Comparison of ENCODE assay signal across 9 cellular contexts in the genomic region with DNA sequence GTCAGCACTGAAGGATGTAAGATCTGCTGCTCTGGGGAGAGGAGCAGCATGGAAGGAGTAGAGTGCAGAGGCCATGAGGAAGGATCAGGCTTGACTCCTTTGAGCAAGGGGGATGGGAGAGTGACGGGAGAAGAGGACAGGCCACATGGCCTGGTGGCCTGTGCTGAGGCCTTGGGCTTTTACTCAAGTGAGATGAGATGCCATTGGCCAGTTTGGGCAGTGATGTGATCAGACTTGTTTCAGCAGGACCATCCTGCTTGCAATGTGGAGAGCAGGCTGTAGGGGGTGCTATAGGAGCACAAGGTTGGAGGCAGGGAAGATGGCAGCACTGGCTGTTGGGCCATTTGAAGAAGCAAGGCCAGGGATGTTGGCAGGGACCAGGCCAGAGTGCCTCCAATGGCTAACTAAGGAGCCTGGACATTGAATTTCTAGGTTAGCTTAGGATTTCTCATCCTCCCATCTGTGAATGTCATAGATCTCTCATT. TPM values are rescaled to one million over a fixed set of nuclear protein-coding genes. Genes with fewer than 3 reads are reported as not detected.
A peak's percentile ranks its signal among the peaks of the same experiment; 100 is the strongest.
DNase-seq lines count a peak whose midpoint lies in the region; ATAC-seq and TF ChIP-seq lines count a peak whose summit lies in the region.
"Had no signal": no experiment of that assay in that cellular context is flagged by ENCODE, and none has a peak within 500 bp of the region (broad histone marks: within the 10 kb centered on the region; RNA-seq: fewer than 3 reads in every experiment).

No MANE protein-coding gene starts in this region.

- H3K4me1 ChIP-seq in breast epithelium (no peaks in the 10 kb centered on the region), PC-9 (replicated peaks; ENCODE audit: insufficient read depth) (no peaks in the 10 kb centered on the region), spleen (no peaks in the 10 kb centered on the region)

- no peak overlapping the region for H3K4me3 Mint-ChIP-seq in MCF 10A (ENCODE audit: unreplicated experiment)
- H3K4me3 Mint-ChIP-seq in activated naive CD8-positive, alpha-beta T cell = no peak overlapping the region
- H3K4me3 Mint-ChIP-seq: central memory CD8-positive, alpha-beta T cell had no signal

- H3K79me2 ChIP-seq in PC-9 (ENCODE audit: low read depth) = no peaks in the 10 kb centered on the region

- H3K9me3 Mint-ChIP-seq in MCF 10A (ENCODE audit: unreplicated experiment) = peaks cover 5% of the 10 kb centered on the region
- peaks cover 4% of the 10 kb centered on the region for H3K9me3 Mint-ChIP-seq in activated naive CD8-positive, alpha-beta T cell (ENCODE audit: low read depth)
- H3K9me3 Mint-ChIP-seq: central memory CD8-positive, alpha-beta T cell had no signal

- H3K4me3 ChIP-seq in breast epithelium (no peak overlapping the region), PC-9 (no peak overlapping the region), spleen (no peak overlapping the region)

- H3K4me2 ChIP-seq in PC-9 = no peak overlapping the region

- H3K36me3 ChIP-seq in breast epithelium (no peaks in the 10 kb centered on the region), PC-9 (ENCODE audit: low read depth) (no peaks in the 10 kb centered on the region), spleen (peaks cover 0 to 40% (median 24%) of the 10 kb centered on the region in 6 donors)

- ATAC-seq in GM21390 (IDR thresholded peaks at IDR 0.05; ENCODE audit: unreplicated experiment) = no peak

- TF ChIP-seq POLR2A in breast epithelium (IDR thresholded peaks at IDR 0.05) (no peak), spleen (IDR thresholded peaks at IDR 0.05) (no peak)

- peak; percentile 32 for DNase-seq in MCF 10A (ENCODE audit: unreplicated experiment)
- DNase-seq in breast epithelium (ENCODE audit: low spot score in 2 of 2) = no peak
- DNase-seq in PC-9 = peak in 1 of 2 experiments; percentile 36
- DNase-seq in left kidney (ENCODE audit: low read depth, low spot score) = peak; percentile 49
- no peak for DNase-seq in NCI-H2107 treated with DMSO at 0.1 percent for 48 hours (lab: John Stamatoyannopoulos, UW; ENCODE audit: unreplicated experiment)
- no peak for DNase-seq in spleen

- intact Hi-C loops in MCF 10A (cut with micrococcal nuclease) (loop anchor here (10.0 kb wide), 1 partner anchor 399 kb away; no protein-coding TSS in a partner anchor), breast epithelium (cut with DNase I; ENCODE audit: low total_unique reads) (no loop called here), PC-9 (cut with micrococcal nuclease; ENCODE audit: unreplicated experiment) (no loop called here), spleen (cut with DNase I; ENCODE audit: low total_unique reads) (no loop called here)

- CTCF ChIA-PET in MCF 10A (lab: Yijun Ruan, JAX) (no interaction called here), PC-9 (lab: Charles Lee) (no interaction called here)

- H3K9me3 ChIP-seq in breast epithelium = no peaks in the 10 kb centered on the region
- H3K9me3 ChIP-seq in PC-9 (ENCODE audit: insufficient read depth, low read depth) = peaks cover 7% of the 10 kb centered on the region; the same call in 1 of the 2 replicates
- H3K9me3 ChIP-seq in spleen = peaks cover 0 to 10% (median 5%) of the 10 kb centered on the region in 8 donors

- H3K27ac ChIP-seq in breast epithelium = no peak overlapping the region
- no peak overlapping the region for H3K27ac ChIP-seq in PC-9
- no peak overlapping the region for H3K27ac ChIP-seq in spleen

- TF ChIP-seq CTCF in MCF 10A (IDR thresholded peaks at IDR 0.05; ENCODE audit: unreplicated experiment) = peak; percentile 37
- no peak for TF ChIP-seq CTCF in breast epithelium (IDR thresholded peaks at IDR 0.05)
- peak; percentile 57 for TF ChIP-seq CTCF in PC-9 (conservative IDR thresholded peaks at IDR 0.05)
- peak in 5 of 11 experiments; percentile 11 to 36 (median 17) for TF ChIP-seq CTCF in spleen (IDR thresholded peaks at IDR 0.05 in 8 of 11, conservative IDR thresholded peaks at IDR 0.05 in 3 of 11)

- no peaks in the 10 kb centered on the region; the same call in 1 of the 2 replicates for H4K20me1 ChIP-seq in PC-9 (ENCODE audit: insufficient read depth)

- no peak overlapping the region for H3K27ac Mint-ChIP-seq in MCF 10A (ENCODE audit: low read depth, unreplicated experiment)
- peak overlapping the region; percentile 3 for H3K27ac Mint-ChIP-seq in activated naive CD8-positive, alpha-beta T cell

- peaks cover 24% of the 10 kb centered on the region for H3K36me3 Mint-ChIP-seq in MCF 10A (ENCODE audit: insufficient read depth, unreplicated experiment)
- no peaks in the 10 kb centered on the region for H3K36me3 Mint-ChIP-seq in activated naive CD8-positive, alpha-beta T cell

- H3K9me2 ChIP-seq in PC-9 (ENCODE audit: insufficient read depth) = no peaks in the 10 kb centered on the region

- peaks cover 2% of the 10 kb centered on the region; the same call in 1 of the 2 replicates for H3F3A ChIP-seq in PC-9 (ENCODE audit: insufficient read depth, low read depth)

- no peaks in the 10 kb centered on the region for H3K27me3 Mint-ChIP-seq in MCF 10A (ENCODE audit: insufficient read depth, unreplicated experiment)
- no peaks in the 10 kb centered on the region for H3K27me3 Mint-ChIP-seq in activated naive CD8-positive, alpha-beta T cell
- H3K27me3 Mint-ChIP-seq: central memory CD8-positive, alpha-beta T cell had no signal

- no peaks in the 10 kb centered on the region for H3K4me1 Mint-ChIP-seq in MCF 10A (ENCODE audit: insufficient read depth, unreplicated experiment)
- peaks cover 8% of the 10 kb centered on the region for H3K4me1 Mint-ChIP-seq in activated naive CD8-positive, alpha-beta T cell (ENCODE audit: low read depth)
- H3K4me1 Mint-ChIP-seq: central memory CD8-positive, alpha-beta T cell had no signal

- POLR2A ChIA-PET in MCF 10A (lab: Yijun Ruan, JAX) (no interaction called here), PC-9 (lab: Charles Lee; ENCODE audit: unreplicated experiment) (interaction anchor here (0.5 kb wide), 1 partner anchor 53 kb away, joined by 3 read pairs; no protein-coding TSS in a partner anchor)

- H3K27me3 ChIP-seq in breast epithelium (no peaks in the 10 kb centered on the region), PC-9 (ENCODE audit: insufficient read depth, low read depth) (peaks cover 2% of the 10 kb centered on the region; the same call in 1 of the 2 replicates), spleen (replicated peaks in 1 of 7) (no peaks in the 10 kb centered on the region)

- 76 to 95% (median 92%) methylated on average over 1 of the region's 1 CpG for WGBS in spleen, 5 donors

- BruUV-seq in MCF 10A (replicated peaks; lab: Mats Ljungman, UMichigan) = no TSS peak
- no TSS peak for BruUV-seq in PC-9 (replicated peaks; lab: Mats Ljungman, UMichigan)

- H2AFZ ChIP-seq in PC-9 = no peak overlapping the region

RNA-seq across cellular contexts. Expression of a gene that starts 23.6 kb away (rescaled TPM):
- total RNA-seq in MCF 10A (2022) = not detected in 2 replicates
- total RNA-seq in breast epithelium = not detected
- not detected in 2 replicates for total RNA-seq in PC-9 (2021)
- total RNA-seq in spleen = not detected
- polyA plus RNA-seq in spleen = under 1 TPM in 1 of 3 donors, not detected in 2; 0.03 TPM

RNA-seq across cellular contexts. Expression of a gene that starts 34.9 kb away (rescaled TPM):
- total RNA-seq in MCF 10A (2022) = 44.0 and 45.8 TPM in 2 replicates
- 1 to 10 TPM; 2.9 to 7.5 (median 6.9) TPM for total RNA-seq in breast epithelium
- total RNA-seq in PC-9 (2021) = 9.0 and 13.2 TPM in 2 replicates
- total RNA-seq in spleen = 10 to 100 TPM in 6 of 7 donors, 1 to 10 TPM in 1; 7.1 to 16.7 (median 12.6) TPM
- polyA plus RNA-seq in spleen = 1 to 10 TPM; 4.5 to 9.0 (median 5.1) TPM

Comparison
In these comparisons a context has a peak if more than half of its experiments do, and no peak if none do; other contexts are left out.
1. DNase-seq: peak in MCF 10A (single experiment) and left kidney (single experiment); none in breast epithelium (0 of 2), NCI-H2107 treated with DMSO at 0.1 percent for 48 hours (single experiment) and spleen (single experiment).
2. CTCF ChIP-seq: peak in MCF 10A (single experiment) and PC-9 (single experiment); none in breast epithelium (0 of 3).